ENCODE assay signal across 11 cellular contexts in genomic region chr2:37645363-37645762, GRCh38. TPM values are rescaled to one million over a fixed set of nuclear protein-coding genes. Genes with fewer than 3 reads are reported as not detected.
DNase-seq lines count a peak whose midpoint lies in the region; ATAC-seq and TF ChIP-seq lines count a peak whose summit lies in the region.
"Had no signal": no experiment of that assay in that cellular context is flagged by ENCODE, and none has a peak within 500 bp of the region (broad histone marks: within the 10 kb centered on the region; RNA-seq: fewer than 3 reads in every experiment).

No MANE protein-coding gene starts in this region.

- H3K4me1 Mint-ChIP-seq in MCF 10A (ENCODE audit: insufficient read depth, unreplicated experiment) = peaks cover 24% of the 10 kb centered on the region
- peaks cover 5% of the 10 kb centered on the region for H3K4me1 Mint-ChIP-seq in glutamatergic neuron (ENCODE audit: low read depth, unreplicated experiment)

- 63 to 85% (median 77%) methylated on average over 6 of the region's 6 CpGs for WGBS in stomach, 5 donors

- intact Hi-C loops in MCF 10A (cut with micrococcal nuclease) = no loop called here
- intact Hi-C loops in breast epithelium (cut with DNase I; ENCODE audit: low total_unique reads) = no loop called here
- intact Hi-C loops in stomach (cut with DNase I; ENCODE audit: low total_unique reads) = no loop called here

- H3K36me3 ChIP-seq in breast epithelium = no peaks in the 10 kb centered on the region
- peaks cover 7 to 23% (median 18%) of the 10 kb centered on the region in 4 donors for H3K36me3 ChIP-seq in stomach

- H3K4me3 Mint-ChIP-seq in MCF 10A (ENCODE audit: unreplicated experiment) (no peak overlapping the region), glutamatergic neuron (ENCODE audit: unreplicated experiment) (no peak overlapping the region)

- H3K27ac Mint-ChIP-seq in MCF 10A (ENCODE audit: low read depth, unreplicated experiment) = peak overlapping the region; percentile 32
- no peak overlapping the region for H3K27ac Mint-ChIP-seq in glutamatergic neuron (ENCODE audit: unreplicated experiment)

- TSS peak; percentile 36 for BruUV-seq in MCF 10A (replicated peaks; lab: Mats Ljungman, UMichigan)

- H3K27ac ChIP-seq in breast epithelium (no peak overlapping the region), stomach (peak overlapping the region in 3 of 5 donors; percentile 16 to 42 (median 38))
- H3K27ac ChIP-seq: C4-2B, parathyroid adenoma had no signal

- H3K27me3 ChIP-seq in breast epithelium = no peaks in the 10 kb centered on the region
- H3K27me3 ChIP-seq in stomach = no peaks in the 10 kb centered on the region

- H3K4me3 ChIP-seq in breast epithelium (no peak overlapping the region), stomach (no peak overlapping the region)

- H3K36me3 Mint-ChIP-seq in MCF 10A (ENCODE audit: insufficient read depth, unreplicated experiment) = peaks cover 80% of the 10 kb centered on the region
- H3K36me3 Mint-ChIP-seq in glutamatergic neuron (ENCODE audit: unreplicated experiment) = no peaks in the 10 kb centered on the region

- ATAC-seq in esophagus mucosa (peak; percentile 54), GM19463 (IDR thresholded peaks at IDR 0.05; ENCODE audit: unreplicated experiment) (no peak), GM19035 (IDR thresholded peaks at IDR 0.05; ENCODE audit: unreplicated experiment) (no peak)

- H3K4me1 ChIP-seq in breast epithelium (no peaks in the 10 kb centered on the region), stomach (peaks cover 15 to 84% (median 46%) of the 10 kb centered on the region in 4 donors)
- H3K4me1 ChIP-seq: parathyroid adenoma had no signal

- POLR2A ChIA-PET in MCF 10A (lab: Yijun Ruan, JAX) = interaction anchor here (0.7 to 1.7 kb wide), 4 partner anchors 9 to 62 kb away, joined by 3 to 6 read pairs (median 4); partner anchors contain the start of gene CDC42EP3

- CTCF ChIA-PET in MCF 10A (lab: Yijun Ruan, JAX) = interaction anchor here (0.7 kb wide), 2 partner anchors 29 to 165 kb away, joined by 3 to 6 read pairs; no protein-coding TSS in a partner anchor

- no peak for TF ChIP-seq POLR2A in breast epithelium (IDR thresholded peaks at IDR 0.05)
- no peak for TF ChIP-seq POLR2A in stomach (IDR thresholded peaks at IDR 0.05)

- peak; percentile 74 for DNase-seq in MCF 10A (ENCODE audit: unreplicated experiment)
- no peak for DNase-seq in breast epithelium (ENCODE audit: low spot score in 2 of 2)
- DNase-seq in SW 1271 (lab: John Stamatoyannopoulos, UW) = peak; percentile 61 to 84
- DNase-seq in stomach = no peak
- DNase-seq in glutamatergic neuron = no peak
- DNase-seq: Right ventricle myocardium superior had no signal

- TF ChIP-seq EP300 in stomach (IDR thresholded peaks at IDR 0.05) = no peak

- H3K9me3 Mint-ChIP-seq in MCF 10A (ENCODE audit: unreplicated experiment) = no peaks in the 10 kb centered on the region
- H3K9me3 Mint-ChIP-seq in glutamatergic neuron (ENCODE audit: unreplicated experiment) = peaks cover 8% of the 10 kb centered on the region

- H3K27me3 Mint-ChIP-seq in MCF 10A (ENCODE audit: insufficient read depth, unreplicated experiment) = no peaks in the 10 kb centered on the region
- peaks cover 4% of the 10 kb centered on the region for H3K27me3 Mint-ChIP-seq in glutamatergic neuron (ENCODE audit: unreplicated experiment)

- H3K9me3 ChIP-seq in breast epithelium = no peaks in the 10 kb centered on the region
- H3K9me3 ChIP-seq in stomach = no peaks in the 10 kb centered on the region

- no peak for TF ChIP-seq CTCF in MCF 10A (IDR thresholded peaks at IDR 0.05; ENCODE audit: unreplicated experiment)
- no peak for TF ChIP-seq CTCF in breast epithelium (IDR thresholded peaks at IDR 0.05)
- TF ChIP-seq CTCF in stomach (IDR thresholded peaks at IDR 0.05) = no peak
- TF ChIP-seq CTCF in glutamatergic neuron (IDR thresholded peaks at IDR 0.05; ENCODE audit: partially characterized antibody, unreplicated experiment) = no peak

RNA-seq across cellular contexts. Expression of gene CDC42EP3, which starts 26.1 kb away (rescaled TPM):
- 55.4 and 61.3 TPM in 2 replicates for total RNA-seq in MCF 10A (2022)
- total RNA-seq in breast epithelium = 10 to 100 TPM; 19.5 to 35.7 (median 35.7) TPM
- 5.9 TPM for total RNA-seq in esophagus mucosa
- 10 to 100 TPM; 16.2 to 89.7 (median 26.3) TPM for total RNA-seq in stomach
- 1 to 10 TPM; 6.7 to 8.9 (median 6.7) TPM for polyA plus RNA-seq in stomach
- total RNA-seq in glutamatergic neuron (ENCODE audit: unreplicated experiment) = 32.9 TPM

Comparison
In these comparisons a context has a peak if more than half of its experiments do, and no peak if none do; other contexts are left out.
1. DNase-seq: peak in MCF 10A (single experiment) and SW 1271 (2 of 2); none in breast epithelium (0 of 2), stomach (single experiment) and glutamatergic neuron (single experiment).
2. H3K27ac ChIP-seq: peak in stomach (3 of 5); none in breast epithelium (0 of 2).